In genomic region chr4:84582302-84582987, GRCh38 we compare ENCODE assay signal across 1 cellular context.
TF ChIP-seq lines count a peak whose summit lies in the region.

No MANE protein-coding gene starts in this region.

TF ChIP-seq in HepG2, 621 proteins besides CTCF, POLR2A, EP300 and RAD21 (continued from another document):
- TF ChIP-seq TERF1 (CRISPR knock-in tag; IDR thresholded peaks at IDR 0.05) (no peak), ZSCAN21 (CRISPR knock-in tag; IDR thresholded peaks at IDR 0.05; ENCODE audit: borderline replicate concordance) (peak; percentile 38), FOSL2 (CRISPR knock-in tag; IDR thresholded peaks at IDR 0.05) (peak; percentile 38; the same call in 1 of the 2 replicates), TEAD3 (CRISPR knock-in tag; optimal IDR thresholded peaks at IDR 0.05; ENCODE audit: borderline replicate concordance) (no peak), ZMAT3 (CRISPR knock-in tag; conservative IDR thresholded peaks at IDR 0.05) (0 out of 2 replicates have a peak, but pooled peaks have one; percentile 49), ZNF414 (CRISPR knock-in tag; IDR thresholded peaks at IDR 0.05) (0 out of 2 replicates have a peak, but pooled peaks have one; percentile 40), SRF (IDR thresholded peaks at IDR 0.05; ENCODE audit: low read depth, low read length) (no peak), ZNF441 (CRISPR knock-in tag; IDR thresholded peaks at IDR 0.05; ENCODE audit: borderline replicate concordance) (0 out of 2 replicates have a peak, but pooled peaks have one; percentile 47)
